Comparison of ENCODE assay signal across 1 cellular context in the genomic region with DNA sequence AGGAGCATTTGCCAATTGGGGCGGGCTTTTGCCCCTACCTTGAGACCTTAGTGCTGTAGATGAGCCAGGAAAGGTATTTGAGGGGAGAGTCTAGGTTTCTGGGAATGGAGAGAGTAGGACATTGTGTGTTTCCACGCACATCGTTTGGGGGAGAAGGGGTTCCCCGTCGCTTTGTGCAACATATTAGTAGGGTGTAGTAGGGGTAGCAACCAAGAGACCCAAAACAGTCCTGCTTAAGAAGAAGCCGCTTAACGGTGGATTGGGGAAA.
TF ChIP-seq lines count a peak whose summit lies in the region.

No MANE protein-coding gene starts in this region.

TF ChIP-seq in HEK293, 187 proteins besides CTCF, POLR2A, EP300 and RAD21 (continued from another document):
- TF ChIP-seq, protein P1, sequence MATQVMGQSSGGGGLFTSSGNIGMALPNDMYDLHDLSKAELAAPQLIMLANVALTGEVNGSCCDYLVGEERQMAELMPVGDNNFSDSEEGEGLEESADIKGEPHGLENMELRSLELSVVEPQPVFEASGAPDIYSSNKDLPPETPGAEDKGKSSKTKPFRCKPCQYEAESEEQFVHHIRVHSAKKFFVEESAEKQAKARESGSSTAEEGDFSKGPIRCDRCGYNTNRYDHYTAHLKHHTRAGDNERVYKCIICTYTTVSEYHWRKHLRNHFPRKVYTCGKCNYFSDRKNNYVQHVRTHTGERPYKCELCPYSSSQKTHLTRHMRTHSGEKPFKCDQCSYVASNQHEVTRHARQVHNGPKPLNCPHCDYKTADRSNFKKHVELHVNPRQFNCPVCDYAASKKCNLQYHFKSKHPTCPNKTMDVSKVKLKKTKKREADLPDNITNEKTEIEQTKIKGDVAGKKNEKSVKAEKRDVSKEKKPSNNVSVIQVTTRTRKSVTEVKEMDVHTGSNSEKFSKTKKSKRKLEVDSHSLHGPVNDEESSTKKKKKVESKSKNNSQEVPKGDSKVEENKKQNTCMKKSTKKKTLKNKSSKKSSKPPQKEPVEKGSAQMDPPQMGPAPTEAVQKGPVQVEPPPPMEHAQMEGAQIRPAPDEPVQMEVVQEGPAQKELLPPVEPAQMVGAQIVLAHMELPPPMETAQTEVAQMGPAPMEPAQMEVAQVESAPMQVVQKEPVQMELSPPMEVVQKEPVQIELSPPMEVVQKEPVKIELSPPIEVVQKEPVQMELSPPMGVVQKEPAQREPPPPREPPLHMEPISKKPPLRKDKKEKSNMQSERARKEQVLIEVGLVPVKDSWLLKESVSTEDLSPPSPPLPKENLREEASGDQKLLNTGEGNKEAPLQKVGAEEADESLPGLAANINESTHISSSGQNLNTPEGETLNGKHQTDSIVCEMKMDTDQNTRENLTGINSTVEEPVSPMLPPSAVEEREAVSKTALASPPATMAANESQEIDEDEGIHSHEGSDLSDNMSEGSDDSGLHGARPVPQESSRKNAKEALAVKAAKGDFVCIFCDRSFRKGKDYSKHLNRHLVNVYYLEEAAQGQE (tag by site-specific recombination; IDR thresholded peaks at IDR 0.05): 0 out of 2 replicates have a peak, but pooled peaks have one; percentile 8
- TF ChIP-seq ZNF2 (tag by site-specific recombination; IDR thresholded peaks at IDR 0.05): 0 out of 2 replicates have a peak, but pooled peaks have one; percentile 2
- no peak for TF ChIP-seq ZNF114 (tag by site-specific recombination; IDR thresholded peaks at IDR 0.05)
- TF ChIP-seq, protein P2, sequence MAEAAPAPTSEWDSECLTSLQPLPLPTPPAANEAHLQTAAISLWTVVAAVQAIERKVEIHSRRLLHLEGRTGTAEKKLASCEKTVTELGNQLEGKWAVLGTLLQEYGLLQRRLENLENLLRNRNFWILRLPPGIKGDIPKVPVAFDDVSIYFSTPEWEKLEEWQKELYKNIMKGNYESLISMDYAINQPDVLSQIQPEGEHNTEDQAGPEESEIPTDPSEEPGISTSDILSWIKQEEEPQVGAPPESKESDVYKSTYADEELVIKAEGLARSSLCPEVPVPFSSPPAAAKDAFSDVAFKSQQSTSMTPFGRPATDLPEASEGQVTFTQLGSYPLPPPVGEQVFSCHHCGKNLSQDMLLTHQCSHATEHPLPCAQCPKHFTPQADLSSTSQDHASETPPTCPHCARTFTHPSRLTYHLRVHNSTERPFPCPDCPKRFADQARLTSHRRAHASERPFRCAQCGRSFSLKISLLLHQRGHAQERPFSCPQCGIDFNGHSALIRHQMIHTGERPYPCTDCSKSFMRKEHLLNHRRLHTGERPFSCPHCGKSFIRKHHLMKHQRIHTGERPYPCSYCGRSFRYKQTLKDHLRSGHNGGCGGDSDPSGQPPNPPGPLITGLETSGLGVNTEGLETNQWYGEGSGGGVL (tag by site-specific recombination; IDR thresholded peaks at IDR 0.05): no peak
- no peak for TF ChIP-seq MYNN (tag by site-specific recombination; IDR thresholded peaks at IDR 0.05; ENCODE audit: borderline replicate concordance)
- TF ChIP-seq ZNF658 (tag by site-specific recombination; IDR thresholded peaks at IDR 0.05): no peak
- no peak for TF ChIP-seq ZNF777 (tag by site-specific recombination; IDR thresholded peaks at IDR 0.05; ENCODE audit: borderline replicate concordance)
- TF ChIP-seq, protein P3, sequence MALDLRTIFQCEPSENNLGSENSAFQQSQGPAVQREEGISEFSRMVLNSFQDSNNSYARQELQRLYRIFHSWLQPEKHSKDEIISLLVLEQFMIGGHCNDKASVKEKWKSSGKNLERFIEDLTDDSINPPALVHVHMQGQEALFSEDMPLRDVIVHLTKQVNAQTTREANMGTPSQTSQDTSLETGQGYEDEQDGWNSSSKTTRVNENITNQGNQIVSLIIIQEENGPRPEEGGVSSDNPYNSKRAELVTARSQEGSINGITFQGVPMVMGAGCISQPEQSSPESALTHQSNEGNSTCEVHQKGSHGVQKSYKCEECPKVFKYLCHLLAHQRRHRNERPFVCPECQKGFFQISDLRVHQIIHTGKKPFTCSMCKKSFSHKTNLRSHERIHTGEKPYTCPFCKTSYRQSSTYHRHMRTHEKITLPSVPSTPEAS (tag by site-specific recombination; IDR thresholded peaks at IDR 0.05): no peak
- TF ChIP-seq GLI4 (tag by site-specific recombination; IDR thresholded peaks at IDR 0.05): no peak
- TF ChIP-seq, protein P4, sequence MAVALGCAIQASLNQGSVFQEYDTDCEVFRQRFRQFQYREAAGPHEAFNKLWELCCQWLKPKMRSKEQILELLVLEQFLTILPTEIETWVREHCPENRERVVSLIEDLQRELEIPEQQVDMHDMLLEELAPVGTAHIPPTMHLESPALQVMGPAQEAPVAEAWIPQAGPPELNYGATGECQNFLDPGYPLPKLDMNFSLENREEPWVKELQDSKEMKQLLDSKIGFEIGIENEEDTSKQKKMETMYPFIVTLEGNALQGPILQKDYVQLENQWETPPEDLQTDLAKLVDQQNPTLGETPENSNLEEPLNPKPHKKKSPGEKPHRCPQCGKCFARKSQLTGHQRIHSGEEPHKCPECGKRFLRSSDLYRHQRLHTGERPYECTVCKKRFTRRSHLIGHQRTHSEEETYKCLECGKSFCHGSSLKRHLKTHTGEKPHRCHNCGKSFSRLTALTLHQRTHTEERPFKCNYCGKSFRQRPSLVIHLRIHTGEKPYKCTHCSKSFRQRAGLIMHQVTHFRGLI (tag by site-specific recombination; IDR thresholded peaks at IDR 0.05): no peak
- TF ChIP-seq, protein P5, sequence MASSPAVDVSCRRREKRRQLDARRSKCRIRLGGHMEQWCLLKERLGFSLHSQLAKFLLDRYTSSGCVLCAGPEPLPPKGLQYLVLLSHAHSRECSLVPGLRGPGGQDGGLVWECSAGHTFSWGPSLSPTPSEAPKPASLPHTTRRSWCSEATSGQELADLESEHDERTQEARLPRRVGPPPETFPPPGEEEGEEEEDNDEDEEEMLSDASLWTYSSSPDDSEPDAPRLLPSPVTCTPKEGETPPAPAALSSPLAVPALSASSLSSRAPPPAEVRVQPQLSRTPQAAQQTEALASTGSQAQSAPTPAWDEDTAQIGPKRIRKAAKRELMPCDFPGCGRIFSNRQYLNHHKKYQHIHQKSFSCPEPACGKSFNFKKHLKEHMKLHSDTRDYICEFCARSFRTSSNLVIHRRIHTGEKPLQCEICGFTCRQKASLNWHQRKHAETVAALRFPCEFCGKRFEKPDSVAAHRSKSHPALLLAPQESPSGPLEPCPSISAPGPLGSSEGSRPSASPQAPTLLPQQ (tag by site-specific recombination; IDR thresholded peaks at IDR 0.05): 0 out of 2 replicates have a peak, but pooled peaks have one; percentile 10
- 0 out of 2 replicates have a peak, but pooled peaks have one; percentile 4 for TF ChIP-seq ZBTB48 (tag by site-specific recombination; IDR thresholded peaks at IDR 0.05)
- no peak for TF ChIP-seq ZNF621 (tag by site-specific recombination; IDR thresholded peaks at IDR 0.05)
- TF ChIP-seq ZNF335 (tag by site-specific recombination; conservative IDR thresholded peaks at IDR 0.05): peak; percentile 53; the same call in 1 of the 2 replicates
- no peak for TF ChIP-seq GLIS1 (tag by site-specific recombination; IDR thresholded peaks at IDR 0.05)
- TF ChIP-seq, protein P6, sequence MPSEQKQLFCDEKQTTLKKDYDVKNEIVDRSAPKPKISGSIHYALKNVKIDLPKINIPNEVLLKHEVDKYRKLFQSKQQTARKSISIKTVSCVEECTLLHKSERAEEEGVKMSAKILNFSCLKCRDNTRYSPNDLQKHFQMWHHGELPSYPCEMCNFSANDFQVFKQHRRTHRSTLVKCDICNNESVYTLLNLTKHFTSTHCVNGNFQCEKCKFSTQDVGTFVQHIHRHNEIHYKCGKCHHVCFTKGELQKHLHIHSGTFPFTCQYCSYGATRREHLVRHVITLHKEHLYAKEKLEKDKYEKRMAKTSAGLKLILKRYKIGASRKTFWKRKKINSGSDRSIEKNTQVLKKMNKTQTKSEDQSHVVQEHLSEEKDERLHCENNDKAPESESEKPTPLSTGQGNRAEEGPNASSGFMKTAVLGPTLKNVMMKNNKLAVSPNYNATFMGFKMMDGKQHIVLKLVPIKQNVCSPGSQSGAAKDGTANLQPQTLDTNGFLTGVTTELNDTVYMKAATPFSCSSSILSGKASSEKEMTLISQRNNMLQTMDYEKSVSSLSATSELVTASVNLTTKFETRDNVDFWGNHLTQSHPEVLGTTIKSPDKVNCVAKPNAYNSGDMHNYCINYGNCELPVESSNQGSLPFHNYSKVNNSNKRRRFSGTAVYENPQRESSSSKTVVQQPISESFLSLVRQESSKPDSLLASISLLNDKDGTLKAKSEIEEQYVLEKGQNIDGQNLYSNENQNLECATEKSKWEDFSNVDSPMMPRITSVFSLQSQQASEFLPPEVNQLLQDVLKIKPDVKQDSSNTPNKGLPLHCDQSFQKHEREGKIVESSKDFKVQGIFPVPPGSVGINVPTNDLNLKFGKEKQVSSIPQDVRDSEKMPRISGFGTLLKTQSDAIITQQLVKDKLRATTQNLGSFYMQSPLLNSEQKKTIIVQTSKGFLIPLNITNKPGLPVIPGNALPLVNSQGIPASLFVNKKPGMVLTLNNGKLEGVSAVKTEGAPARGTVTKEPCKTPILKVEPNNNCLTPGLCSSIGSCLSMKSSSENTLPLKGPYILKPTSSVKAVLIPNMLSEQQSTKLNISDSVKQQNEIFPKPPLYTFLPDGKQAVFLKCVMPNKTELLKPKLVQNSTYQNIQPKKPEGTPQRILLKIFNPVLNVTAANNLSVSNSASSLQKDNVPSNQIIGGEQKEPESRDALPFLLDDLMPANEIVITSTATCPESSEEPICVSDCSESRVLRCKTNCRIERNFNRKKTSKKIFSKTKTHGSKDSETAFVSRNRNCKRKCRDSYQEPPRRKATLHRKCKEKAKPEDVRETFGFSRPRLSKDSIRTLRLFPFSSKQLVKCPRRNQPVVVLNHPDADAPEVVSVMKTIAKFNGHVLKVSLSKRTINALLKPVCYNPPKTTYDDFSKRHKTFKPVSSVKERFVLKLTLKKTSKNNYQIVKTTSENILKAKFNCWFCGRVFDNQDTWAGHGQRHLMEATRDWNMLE (tag by site-specific recombination; conservative IDR thresholded peaks at IDR 0.05; ENCODE audit: low read depth): peak; percentile 8; the same call in 1 of the 2 replicates
- TF ChIP-seq IKZF3 (tag by site-specific recombination; IDR thresholded peaks at IDR 0.05): no peak
- TF ChIP-seq ZNF768 (tag by site-specific recombination; IDR thresholded peaks at IDR 0.05): no peak
- TF ChIP-seq, protein P7, sequence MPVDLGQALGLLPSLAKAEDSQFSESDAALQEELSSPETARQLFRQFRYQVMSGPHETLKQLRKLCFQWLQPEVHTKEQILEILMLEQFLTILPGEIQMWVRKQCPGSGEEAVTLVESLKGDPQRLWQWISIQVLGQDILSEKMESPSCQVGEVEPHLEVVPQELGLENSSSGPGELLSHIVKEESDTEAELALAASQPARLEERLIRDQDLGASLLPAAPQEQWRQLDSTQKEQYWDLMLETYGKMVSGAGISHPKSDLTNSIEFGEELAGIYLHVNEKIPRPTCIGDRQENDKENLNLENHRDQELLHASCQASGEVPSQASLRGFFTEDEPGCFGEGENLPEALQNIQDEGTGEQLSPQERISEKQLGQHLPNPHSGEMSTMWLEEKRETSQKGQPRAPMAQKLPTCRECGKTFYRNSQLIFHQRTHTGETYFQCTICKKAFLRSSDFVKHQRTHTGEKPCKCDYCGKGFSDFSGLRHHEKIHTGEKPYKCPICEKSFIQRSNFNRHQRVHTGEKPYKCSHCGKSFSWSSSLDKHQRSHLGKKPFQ (tag by site-specific recombination; IDR thresholded peaks at IDR 0.05): no peak
- no peak for TF ChIP-seq YY1 (tag by site-specific recombination; IDR thresholded peaks at IDR 0.05)
- TF ChIP-seq ZNF202 (tag by site-specific recombination; IDR thresholded peaks at IDR 0.05; ENCODE audit: borderline replicate concordance): no peak
